In genomic region chr7:22429386-22429785, GRCh38 we compare ENCODE assay signal across 19 cellular contexts.
"Had no signal": no experiment of that assay in that cellular context is flagged by ENCODE, and none has a peak within 500 bp of the region (broad histone marks: within the 10 kb centered on the region; RNA-seq: fewer than 3 reads in every experiment).

No MANE protein-coding gene starts in this region.

- H3K9me3 Mint-ChIP-seq: activated naive CD4-positive, alpha-beta T cell treated with anti-CD3 and anti-CD28 coated beads, Interleukin-2, amount 50 U/mL, for 72 hours; activated T-helper 1 cell treated with anti-CD3 and anti-CD28 coated beads, Interleukin-12 subunit alpha, Interleukin-12 subunit beta, Interleukin-2, Interleukin-4 antibody, amounts not matched to agents 30 ng/mL and 10 ng/mL and 1 ng/mL, durations not matched to agents 14 hours and 24 hours and 36 hours; nephron progenitor cell; T-helper 2 cell treated with Interferon-gamma antibody and Interleukin-4, amounts not matched to agents 5 μg/mL and 100 μg/mL, for 36 hours; WTC11 had no signal

- H3K36me3 ChIP-seq: left lung, tibial nerve, uterus had no signal

- H3K4me1 ChIP-seq: left lung, tibial nerve, uterus had no signal

- H3K27ac ChIP-seq: left lung, tibial nerve, uterus had no signal

- H3K4me1 Mint-ChIP-seq: activated CD4-positive, alpha-beta T cell treated with anti-CD3 and anti-CD28 coated beads for 36 hours had no signal

- DNase-seq: activated CD4-positive, alpha-beta T cell treated with anti-CD3 and anti-CD28 coated beads for 36 hours; activated CD4-positive, alpha-beta T cell treated with anti-CD3 and anti-CD28 coated beads, Interleukin-2, amount 50 U/mL, for 48 hours; activated gamma-delta T cell treated with Interleukin-2 at 50 U/mL for 16 hours; dermis blood vessel endothelial cell; effector memory CD4-positive, alpha-beta T cell; head of caudate nucleus; kidney; left lung; midbrain; nephron progenitor cell; nucleus accumbens; stimulated activated CD4-positive, alpha-beta T cell treated with anti-CD3 and anti-CD28 coated beads, Interleukin-2, amount 100 ng/mL, for 24 hours; stimulated activated naive CD8-positive, alpha-beta T cell treated with anti-CD3 and anti-CD28 coated beads, Interleukin-15, Interleukin-2, amounts not matched to agents 100 U/mL and 50 U/mL, for 24 hours; uterus had no signal

- H3K9me3 ChIP-seq: left lung, tibial nerve, uterus had no signal

- H3K4me3 ChIP-seq: left lung, tibial nerve, uterus had no signal

- H3K27me3 Mint-ChIP-seq: activated CD4-positive, alpha-beta T cell treated with anti-CD3 and anti-CD28 coated beads for 36 hours had no signal

- ATAC-seq: activated CD4-positive, alpha-beta T cell treated with anti-CD3 and anti-CD28 coated beads for 36 hours; activated naive CD4-positive, alpha-beta T cell treated with anti-CD3 and anti-CD28 coated beads, Interleukin-2, amount 50 U/mL, for 72 hours; left lung; stimulated activated naive CD8-positive, alpha-beta T cell treated with anti-CD3 and anti-CD28 coated beads, Interleukin-15, Interleukin-2, amounts not matched to agents 100 U/mL and 50 U/mL, for 24 hours; WTC11 had no signal

- H3K27me3 ChIP-seq: left lung, tibial nerve, uterus had no signal

- H3K27ac Mint-ChIP-seq: activated CD4-positive, alpha-beta T cell treated with anti-CD3 and anti-CD28 coated beads for 36 hours; activated naive CD4-positive, alpha-beta T cell treated with anti-CD3 and anti-CD28 coated beads, Interleukin-2, amount 50 U/mL, for 72 hours; activated T-helper 1 cell treated with anti-CD3 and anti-CD28 coated beads, Interleukin-12 subunit alpha, Interleukin-12 subunit beta, Interleukin-2, Interleukin-4 antibody, amounts not matched to agents 30 ng/mL and 10 ng/mL and 1 ng/mL, durations not matched to agents 14 hours and 24 hours and 36 hours; nephron progenitor cell; T-helper 2 cell treated with Interferon-gamma antibody and Interleukin-4, amounts not matched to agents 5 μg/mL and 100 μg/mL, for 36 hours; WTC11 had no signal

- H3K4me3 Mint-ChIP-seq: activated CD4-positive, alpha-beta T cell treated with anti-CD3 and anti-CD28 coated beads for 36 hours; activated T-helper 1 cell treated with anti-CD3 and anti-CD28 coated beads, Interleukin-12 subunit alpha, Interleukin-12 subunit beta, Interleukin-2, Interleukin-4 antibody, amounts not matched to agents 30 ng/mL and 10 ng/mL and 1 ng/mL, durations not matched to agents 14 hours and 24 hours and 36 hours; nephron progenitor cell; T-helper 2 cell treated with Interferon-gamma antibody and Interleukin-4, amounts not matched to agents 5 μg/mL and 100 μg/mL, for 36 hours; WTC11 had no signal

- H3K36me3 Mint-ChIP-seq: activated naive CD4-positive, alpha-beta T cell treated with anti-CD3 and anti-CD28 coated beads, Interleukin-2, amount 50 U/mL, for 72 hours; WTC11 had no signal
